In genomic region chr1:115098979-115099692, GRCh38 we compare ENCODE assay signal across 8 cellular contexts. TPM values are rescaled to one million over a fixed set of nuclear protein-coding genes. Genes with fewer than 3 reads are reported as not detected.
A peak's percentile ranks its signal among the peaks of the same experiment; 100 is the strongest.
DNase-seq lines count a peak whose midpoint lies in the region; ATAC-seq and TF ChIP-seq lines count a peak whose summit lies in the region.

No MANE protein-coding gene starts in this region.

- H3K36me3 Mint-ChIP-seq in activated T-cell treated with anti-CD3 and anti-CD28 coated beads, Interleukin-2, amount 50 U/mL, for 4 hours (ENCODE audit: insufficient read depth): no peaks in the 10 kb centered on the region

- H3K27me3 ChIP-seq in skeletal muscle tissue (ENCODE audit: control insufficient read depth in 3 of 3, insufficient read depth in 3 of 3, low read length in 3 of 3) (no peaks in the 10 kb centered on the region), SK-N-SH (ENCODE audit: insufficient read depth) (no peaks in the 10 kb centered on the region)

- H3K9me3 Mint-ChIP-seq in activated T-cell treated with anti-CD3 and anti-CD28 coated beads, Interleukin-2, amount 50 U/mL, for 4 hours: no peaks in the 10 kb centered on the region

- H3K9me3 ChIP-seq in skeletal muscle tissue (ENCODE audit: control insufficient read depth in 3 of 3, low read length in 3 of 3) (no peaks in the 10 kb centered on the region), SK-N-SH (no peaks in the 10 kb centered on the region)

- WGBS in SK-N-SH (ENCODE audit: low lambda C conversion rate): 68% methylated on average over 12 of the region's 13 CpGs

- no peaks in the 10 kb centered on the region for H4K20me1 ChIP-seq in SK-N-SH (ENCODE audit: insufficient read depth)

- no peak overlapping the region for H2AFZ ChIP-seq in SK-N-SH (ENCODE audit: low read depth)

- H3K27ac ChIP-seq in skeletal muscle tissue (ENCODE audit: low read depth, low read length): peak overlapping the region; percentile 54
- no peak overlapping the region for H3K27ac ChIP-seq in SK-N-SH (ENCODE audit: low read depth in 2 of 2, low read length in 1 of 2)

- no peaks in the 10 kb centered on the region for H3F3A ChIP-seq in SK-N-SH (replicated peaks; ENCODE audit: insufficient read depth)

- peak; percentile 78 for ATAC-seq in HG03103 (IDR thresholded peaks at IDR 0.05; ENCODE audit: low read depth, unreplicated experiment)
- peak; percentile 72 to 79 for ATAC-seq in activated T-cell treated with anti-CD3 and anti-CD28 coated beads, Interleukin-2, amount 50 U/mL, for 4 hours

- no peaks in the 10 kb centered on the region for H3K9me2 ChIP-seq in SK-N-SH

- peak; percentile 31 for DNase-seq in NCI-H345 (lab: John Stamatoyannopoulos, UW)
- DNase-seq in NCI-H345 treated with DMSO at 0.1 percent for 48 hours (lab: John Stamatoyannopoulos, UW; ENCODE audit: unreplicated experiment): no peak
- peak; percentile 65 for DNase-seq in NOMO-1 treated with dmso at 0.1 percent for 144 hours (lab: John Stamatoyannopoulos, UW; ENCODE audit: unreplicated experiment)
- peak; percentile 53 for DNase-seq in activated T-cell treated with anti-CD3 and anti-CD28 coated beads, Interleukin-2, amount 50 U/mL, for 4 hours
- peak; percentile 55 for DNase-seq in germinal center (ENCODE audit: low spot score)
- no peak for DNase-seq in SK-N-SH

- H3K9ac ChIP-seq in skeletal muscle tissue (ENCODE audit: low read depth in 1 of 3, low read length in 3 of 3): peak overlapping the region; percentile 54 to 66 (median 55)
- H3K9ac ChIP-seq in SK-N-SH: no peak overlapping the region

- H3K4me3 ChIP-seq in skeletal muscle tissue (ENCODE audit: low read length in 3 of 3) (peak overlapping the region; percentile 51 to 69 (median 65)), SK-N-SH (ENCODE audit: low read depth in 2 of 2, low read length in 1 of 2) (no peak overlapping the region)

- TF ChIP-seq EP300 in SK-N-SH (IDR thresholded peaks at IDR 0.05; ENCODE audit: borderline replicate concordance in 1 of 2, low read depth in 1 of 2, low read length in 1 of 2): no peak

- CTCF ChIA-PET in SK-N-SH (lab: Yijun Ruan, JAX): interaction anchor here (1.1 to 3.0 kb wide), 3 partner anchors 9 to 119 kb away, joined by 3 to 15 read pairs (median 3); partner anchors contain the start of gene TSPAN2

- H3K79me2 ChIP-seq in SK-N-SH (ENCODE audit: insufficient read depth): no peaks in the 10 kb centered on the region

- H3K36me3 ChIP-seq in skeletal muscle tissue (ENCODE audit: control insufficient read depth in 3 of 3, insufficient read depth in 3 of 3, low read length in 3 of 3) (no peaks in the 10 kb centered on the region), SK-N-SH (replicated peaks in 1 of 2; ENCODE audit: control insufficient read depth in 1 of 2, insufficient read depth in 2 of 2, low read length in 1 of 2) (no peaks in the 10 kb centered on the region)

- peaks cover 50% of the 10 kb centered on the region for H3K4me1 Mint-ChIP-seq in activated T-cell treated with anti-CD3 and anti-CD28 coated beads, Interleukin-2, amount 50 U/mL, for 4 hours (ENCODE audit: low read depth)

- H3K27me3 Mint-ChIP-seq in activated T-cell treated with anti-CD3 and anti-CD28 coated beads, Interleukin-2, amount 50 U/mL, for 4 hours (ENCODE audit: low read depth): no peaks in the 10 kb centered on the region

- H3K4me2 ChIP-seq in SK-N-SH: no peak overlapping the region

- no peaks in the 10 kb centered on the region for H3K4me1 ChIP-seq in skeletal muscle tissue (ENCODE audit: control insufficient read depth in 3 of 3, insufficient read depth in 3 of 3, low read length in 3 of 3)
- no peaks in the 10 kb centered on the region for H3K4me1 ChIP-seq in SK-N-SH (ENCODE audit: control insufficient read depth in 1 of 2, insufficient read depth in 2 of 2, low read depth in 1 of 2, low read length in 1 of 2)

- POLR2A ChIA-PET in SK-N-SH (lab: Yijun Ruan, JAX): no interaction called here

- no peak for TF ChIP-seq CTCF in SK-N-SH (IDR thresholded peaks at IDR 0.05)

- peak overlapping the region; percentile 92 for H3K4me3 Mint-ChIP-seq in activated T-cell treated with anti-CD3 and anti-CD28 coated beads, Interleukin-2, amount 50 U/mL, for 4 hours

- no peak for TF ChIP-seq RAD21 in SK-N-SH (IDR thresholded peaks at IDR 0.05; ENCODE audit: low read length)

TF ChIP-seq in SK-N-SH, 30 proteins besides CTCF, POLR2A, EP300 and RAD21:
- no peak for TF ChIP-seq ELF1 (IDR thresholded peaks at IDR 0.05)
- no peak for TF ChIP-seq MAX (IDR thresholded peaks at IDR 0.05; ENCODE audit: low read depth)
- TF ChIP-seq FOXJ3 (CRISPR knock-in tag; IDR thresholded peaks at IDR 0.05): no peak
- no peak for TF ChIP-seq ZBTB33 (IDR thresholded peaks at IDR 0.05; ENCODE audit: borderline replicate concordance, low read depth)
- no peak for TF ChIP-seq JUND (IDR thresholded peaks at IDR 0.05)
- TF ChIP-seq REST (IDR thresholded peaks at IDR 0.05; ENCODE audit: low read depth, low read length): no peak
- no peak for TF ChIP-seq PBX3 (IDR thresholded peaks at IDR 0.05)
- TF ChIP-seq MXI1 (IDR thresholded peaks at IDR 0.05; ENCODE audit: low read depth, low read length): no peak
- TF ChIP-seq TAF1 (IDR thresholded peaks at IDR 0.05; ENCODE audit: borderline replicate concordance, low read depth, low read length): no peak
- no peak for TF ChIP-seq SMC3 (IDR thresholded peaks at IDR 0.05; ENCODE audit: low read depth, low read length)
- no peak for TF ChIP-seq RFX5 (IDR thresholded peaks at IDR 0.05; ENCODE audit: low read length)
TF ChIP-seq in SK-N-SH: peak in this region for 0.

RNA-seq across cellular contexts. Expression of gene TSPAN2, which starts 9.8 kb away (rescaled TPM):
- under 1 TPM in 2 of 3 donors, not detected in 1; 0.16 to 0.30 TPM for total RNA-seq in activated T-cell treated with anti-CD3 and anti-CD28 coated beads, Interleukin-2, amount 50 U/mL, for 4 hours
- 6.8 TPM for total RNA-seq in skeletal muscle tissue
- polyA plus RNA-seq in SK-N-SH (2012; rRNA removed): 0.21 and 0.23 TPM in 2 replicates
- polyA plus RNA-seq in SK-N-SH (2012; cell fraction: cytosol; rRNA removed): 0.28 and 0.50 TPM in 2 replicates
- polyA plus RNA-seq in SK-N-SH (2012; cell fraction: nucleus; rRNA removed): 0.13 and 0.20 TPM in 2 replicates

Comparison
In these comparisons a context has a peak if more than half of its experiments do, and no peak if none do; other contexts are left out.
1. DNase-seq: peak in NCI-H345 (single experiment), NOMO-1 treated with dmso at 0.1 percent for 144 hours (single experiment), activated T-cell treated with anti-CD3 and anti-CD28 coated beads, Interleukin-2, amount 50 U/mL, for 4 hours (single experiment) and germinal center (single experiment); none in NCI-H345 treated with DMSO at 0.1 percent for 48 hours (single experiment) and SK-N-SH (single experiment).
2. H3K4me3 ChIP-seq: peak in skeletal muscle tissue (3 of 3); none in SK-N-SH (0 of 2).